ENCODE assay signal across 25 cellular contexts in genomic region chr5:142447887-142448286, GRCh38.
"Had no signal": no experiment of that assay in that cellular context is flagged by ENCODE, and none has a peak within 500 bp of the region (broad histone marks: within the 10 kb centered on the region; RNA-seq: fewer than 3 reads in every experiment).

No MANE protein-coding gene starts in this region.

- H2AFZ ChIP-seq: hepatocyte had no signal

- H3K4me3 ChIP-seq: coronary artery, dorsolateral prefrontal cortex, esophagus muscularis mucosa, gastroesophageal sphincter, heart left ventricle, hepatocyte, lower lobe of right lung, mucosa of descending colon had no signal

- ATAC-seq: foreskin keratinocyte, gastroesophageal sphincter, heart left ventricle, left colon, left lobe of liver, left ventricle myocardium superior, lower lobe of right lung, mucosa of descending colon had no signal

- FAIRE-seq: colon, endothelial cell of umbilical vein, frontal cortex, kidney had no signal

- H3K9me3 ChIP-seq: esophagus muscularis mucosa, gastroesophageal sphincter, mucosa of descending colon had no signal

- H3K27ac ChIP-seq: coronary artery, dorsolateral prefrontal cortex, esophagus muscularis mucosa, foreskin keratinocyte, gastroesophageal sphincter, hepatocyte, lower lobe of right lung had no signal

- DNase-seq: dermis blood vessel endothelial cell; dorsolateral prefrontal cortex; effector CD4-positive, alpha-beta T cell; effector memory CD4-positive, alpha-beta T cell; foreskin keratinocyte; heart left ventricle; hypothalamus; immature natural killer cell; islet precursor cell; kidney; kidney glomerular epithelial cell; left colon; left ventricle myocardium superior; lower lobe of right lung; mesenchymal stem cell; mucosa of descending colon; naive B cell had no signal

- H3K27me3 ChIP-seq: dorsolateral prefrontal cortex, esophagus muscularis mucosa, foreskin keratinocyte, gastroesophageal sphincter, heart left ventricle, hepatocyte had no signal

- H3K79me2 ChIP-seq: hepatocyte had no signal

- H3K4me2 ChIP-seq: hepatocyte had no signal

- H3K36me3 ChIP-seq: esophagus muscularis mucosa, gastroesophageal sphincter, heart left ventricle, lower lobe of right lung had no signal
